In genomic region chr20:35757098-35757705, GRCh38 we compare ENCODE assay signal across 23 cellular contexts. TPM values are rescaled to one million over a fixed set of nuclear protein-coding genes. Genes with fewer than 3 reads are reported as not detected.
DNase-seq lines count a peak whose midpoint lies in the region; ATAC-seq, FAIRE-seq and TF ChIP-seq lines count a peak whose summit lies in the region.
"Had no signal": no experiment of that assay in that cellular context is flagged by ENCODE, and none has a peak within 500 bp of the region (broad histone marks: within the 10 kb centered on the region; RNA-seq: fewer than 3 reads in every experiment).

No MANE protein-coding gene starts in this region.

- CTCF ChIA-PET in activated CD8-positive, alpha-beta T cell treated with anti-CD3 and anti-CD28 coated beads for 36 hours (lab: Charles Lee), result no interaction called here
- CTCF ChIA-PET in activated CD8-positive, alpha-beta T cell treated with anti-CD3 and anti-CD28 coated beads, Interleukin-2, amount 10 ng/mL, durations not matched to agents 7 days and 5 days (lab: Charles Lee), result no interaction called here
- CTCF ChIA-PET in IMR-90 (lab: Yijun Ruan, JAX), result interaction anchor here (0.6 kb wide), 1 partner anchor 11 kb away, joined by 4 read pairs; no protein-coding TSS in a partner anchor
- CTCF ChIA-PET in K562 (lab: Yijun Ruan, JAX; ENCODE audit: low intra/inter-chr PET ratio), result no interaction called here

- no peak overlapping the region for H2BK15ac ChIP-seq in IMR-90 (ENCODE audit: low read depth, low read length)

- BruUV-seq in IMR-90 (replicated peaks; lab: Mats Ljungman, UMichigan) (no TSS peak), K562 (replicated peaks; lab: Mats Ljungman, UMichigan) (no TSS peak)

- no peaks in the 10 kb centered on the region for H3K27me3 Mint-ChIP-seq in activated CD8-positive, alpha-beta T cell treated with anti-CD3 and anti-CD28 coated beads for 36 hours
- peaks cover 6% of the 10 kb centered on the region for H3K27me3 Mint-ChIP-seq in activated CD8-positive, alpha-beta T cell treated with anti-CD3 and anti-CD28 coated beads, Interleukin-2, amount 10 ng/mL, durations not matched to agents 7 days and 5 days (ENCODE audit: low read depth)
- H3K27me3 Mint-ChIP-seq: naive thymus-derived CD8-positive, alpha-beta T cell had no signal

- in situ Hi-C loops in IMR-90 (cut with MboI; ENCODE audit: low sequenced_read_pairs), result loop anchor here (25.0 kb wide), 1 partner anchor 380 kb away; no protein-coding TSS in a partner anchor
- in situ Hi-C loops in K562 (cut with MboI), result no loop called here

- no peak overlapping the region for H3K56ac ChIP-seq in IMR-90 (ENCODE audit: extremely low read depth, insufficient read depth, low read length)

- no peaks in the 10 kb centered on the region for H3K36me3 Mint-ChIP-seq in activated CD8-positive, alpha-beta T cell treated with anti-CD3 and anti-CD28 coated beads for 36 hours (ENCODE audit: low read depth)
- H3K36me3 Mint-ChIP-seq in activated CD8-positive, alpha-beta T cell treated with anti-CD3 and anti-CD28 coated beads, Interleukin-2, amount 10 ng/mL, durations not matched to agents 7 days and 5 days (ENCODE audit: low read depth), result no peaks in the 10 kb centered on the region
- H3K36me3 Mint-ChIP-seq: naive thymus-derived CD8-positive, alpha-beta T cell; WTC11 had no signal

- ATAC-seq in activated CD8-positive, alpha-beta T cell treated with anti-CD3 and anti-CD28 coated beads for 36 hours, result peak; percentile 64
- no peak for ATAC-seq in activated CD8-positive, alpha-beta T cell treated with anti-CD3 and anti-CD28 coated beads, Interleukin-2, amount 10 ng/mL, durations not matched to agents 7 days and 5 days
- ATAC-seq in IMR-90 (ENCODE audit: low read depth) (peak; percentile 30), K562 (peak; percentile 73)
- ATAC-seq: foreskin keratinocyte, WTC11 had no signal

- H3K9me3 ChIP-seq in IMR-90 (ENCODE audit: control insufficient read depth, insufficient read depth, low read length), result no peaks in the 10 kb centered on the region
- H3K9me3 ChIP-seq in K562 (replicated peaks; ENCODE audit: control insufficient read depth, insufficient read depth, low read depth, low read length), result no peaks in the 10 kb centered on the region
- H3K9me3 ChIP-seq in skeletal muscle satellite cell (replicated peaks; ENCODE audit: low read length), result no peaks in the 10 kb centered on the region
- H3K9me3 ChIP-seq: adrenal gland; BLaER1 treated with 17β-estradiol and CSF1 and Interleukin-3, amounts not matched to agents 10 nM and 100 nM; suprapubic skin; vagina had no signal

- no peak overlapping the region for H2BK20ac ChIP-seq in IMR-90 (ENCODE audit: low read depth, low read length)

- no peak overlapping the region for H2BK120ac ChIP-seq in IMR-90 (ENCODE audit: low read depth, low read length)

- TF ChIP-seq POLR2A in IMR-90 (IDR thresholded peaks at IDR 0.05; ENCODE audit: low read depth, low read length), result no peak
- no peak for TF ChIP-seq POLR2A in K562 (conservative IDR thresholded peaks at IDR 0.05)

- no peak overlapping the region for H3K4me3 ChIP-seq in IMR-90 (ENCODE audit: insufficient read depth, low read depth, low read length)
- no peak overlapping the region for H3K4me3 ChIP-seq in K562
- no peak overlapping the region for H3K4me3 ChIP-seq in skeletal muscle satellite cell (ENCODE audit: low read length)
- H3K4me3 ChIP-seq: adrenal gland; BLaER1 treated with 17β-estradiol and CSF1 and Interleukin-3, amounts not matched to agents 10 nM and 100 nM; lung; suprapubic skin; vagina had no signal

- H3K9me3 Mint-ChIP-seq in activated CD8-positive, alpha-beta T cell treated with anti-CD3 and anti-CD28 coated beads for 36 hours, result no peaks in the 10 kb centered on the region
- no peaks in the 10 kb centered on the region for H3K9me3 Mint-ChIP-seq in activated CD8-positive, alpha-beta T cell treated with anti-CD3 and anti-CD28 coated beads, Interleukin-2, amount 10 ng/mL, durations not matched to agents 7 days and 5 days (ENCODE audit: insufficient read depth)
- H3K9me3 Mint-ChIP-seq: naive thymus-derived CD8-positive, alpha-beta T cell; WTC11 had no signal

- H3K18ac ChIP-seq in IMR-90 (ENCODE audit: low read depth, low read length), result no peak overlapping the region

- no peak for TF ChIP-seq EP300 in K562 (IDR thresholded peaks at IDR 0.05; ENCODE audit: low read length)

- H3K27ac ChIP-seq in IMR-90 (ENCODE audit: insufficient read depth, low read length) (no peak overlapping the region), K562 (ENCODE audit: extremely low read depth, low read depth, low read length) (no peak overlapping the region)
- H3K27ac ChIP-seq: adrenal gland; BLaER1 treated with 17β-estradiol and CSF1 and Interleukin-3, amounts not matched to agents 10 nM and 100 nM; foreskin keratinocyte; suprapubic skin; vagina had no signal

- no peak overlapping the region for H2AK5ac ChIP-seq in IMR-90 (ENCODE audit: low read depth, low read length)

- H3K14ac ChIP-seq in IMR-90 (replicated peaks; ENCODE audit: low read depth, low read length), result no peak overlapping the region

- H4K8ac ChIP-seq in IMR-90 (ENCODE audit: low read depth in 2 of 2, low read length in 2 of 2), result no peak overlapping the region

- H3K9ac ChIP-seq in IMR-90 (ENCODE audit: low read depth, low read length), result no peak overlapping the region
- no peak overlapping the region for H3K9ac ChIP-seq in K562 (ENCODE audit: insufficient read depth in 1 of 2, low read depth in 2 of 2, low read length in 2 of 2)
- H3K9ac ChIP-seq in skeletal muscle satellite cell (ENCODE audit: low read depth, low read length), result peak overlapping the region; percentile 15
- H3K9ac ChIP-seq: BLaER1 treated with 17β-estradiol and CSF1 and Interleukin-3, amounts not matched to agents 10 nM and 100 nM had no signal

- H2BK5ac ChIP-seq in IMR-90 (ENCODE audit: low read depth, low read length, poor library complexity, severe bottlenecking), result no peak overlapping the region

- intact Hi-C loops in activated CD8-positive, alpha-beta T cell treated with anti-CD3 and anti-CD28 coated beads for 36 hours (cut with micrococcal nuclease), result no loop called here
- intact Hi-C loops in IMR-90 (cut with micrococcal nuclease), result no loop called here
- intact Hi-C loops in K562 (cut with micrococcal nuclease), result no loop called here

- TF ChIP-seq RAD21 in IMR-90 (IDR thresholded peaks at IDR 0.05; ENCODE audit: low read length) (no peak), K562 (CRISPR knock-in tag; conservative IDR thresholded peaks at IDR 0.05 in 1 of 2, IDR thresholded peaks at IDR 0.05 in 1 of 2) (no peak)

- H3K36me3 ChIP-seq in IMR-90 (ENCODE audit: control insufficient read depth, insufficient read depth, low read length) (no peaks in the 10 kb centered on the region), K562 (ENCODE audit: control insufficient read depth, insufficient read depth, low read length) (no peaks in the 10 kb centered on the region), skeletal muscle satellite cell (ENCODE audit: insufficient read depth, low read length) (no peaks in the 10 kb centered on the region)
- H3K36me3 ChIP-seq: adrenal gland; BLaER1 treated with 17β-estradiol and CSF1 and Interleukin-3, amounts not matched to agents 10 nM and 100 nM; suprapubic skin; vagina had no signal

- no peak overlapping the region for H4K91ac ChIP-seq in IMR-90 (ENCODE audit: insufficient read depth, low read depth, low read length)

- WGBS in IMR-90 (ENCODE audit: extremely low coverage in 2 of 2, insufficient read length in 1 of 2), 2 experiments, result no CpG with 5 or more reads among the region's 4 CpGs
- WGBS in K562 (ENCODE audit: insufficient coverage, low coverage, missing lambda C conversion rate), result 43% methylated on average over 4 of the region's 4 CpGs

- peaks cover 6% of the 10 kb centered on the region for H3K4me1 Mint-ChIP-seq in activated CD8-positive, alpha-beta T cell treated with anti-CD3 and anti-CD28 coated beads for 36 hours (ENCODE audit: low read depth)
- H3K4me1 Mint-ChIP-seq in activated CD8-positive, alpha-beta T cell treated with anti-CD3 and anti-CD28 coated beads, Interleukin-2, amount 10 ng/mL, durations not matched to agents 7 days and 5 days (ENCODE audit: low read depth), result peaks cover 4% of the 10 kb centered on the region
- H3K4me1 Mint-ChIP-seq: WTC11 had no signal

- H3K4ac ChIP-seq in IMR-90 (ENCODE audit: low read depth, low read length), result no peak overlapping the region

- no peak overlapping the region; the same call in 1 of the 2 replicates for H3K4me2 ChIP-seq in IMR-90 (ENCODE audit: low read depth, low read length)
- no peak overlapping the region for H3K4me2 ChIP-seq in K562 (ENCODE audit: insufficient read depth, low read length)
- H3K4me2 ChIP-seq in skeletal muscle satellite cell (ENCODE audit: low read length), result no peak overlapping the region

- H3K4me1 ChIP-seq in IMR-90 (ENCODE audit: control insufficient read depth, insufficient read depth, low read length), result peaks cover 4% of the 10 kb centered on the region
- H3K4me1 ChIP-seq in K562 (replicated peaks in 1 of 2; ENCODE audit: control insufficient read depth in 2 of 2, insufficient read depth in 2 of 2, low read length in 2 of 2), result peaks cover 0 to 4% of the 10 kb centered on the region in 2 experiments; a peak in 2 of 5 replicates
- peaks cover 12% of the 10 kb centered on the region for H3K4me1 ChIP-seq in skeletal muscle satellite cell (ENCODE audit: control insufficient read depth, insufficient read depth, low read length)
- H3K4me1 ChIP-seq: adrenal gland, foreskin keratinocyte, suprapubic skin, vagina had no signal

- H2AK9ac ChIP-seq in IMR-90 (replicated peaks; ENCODE audit: low read depth, low read length, poor library complexity), result no peak overlapping the region

- POLR2A ChIA-PET in activated CD8-positive, alpha-beta T cell treated with anti-CD3 and anti-CD28 coated beads for 36 hours (lab: Charles Lee), result no interaction called here
- POLR2A ChIA-PET in activated CD8-positive, alpha-beta T cell treated with anti-CD3 and anti-CD28 coated beads, Interleukin-2, amount 10 ng/mL, durations not matched to agents 7 days and 5 days (lab: Charles Lee), result interaction anchor here (0.6 kb wide), 1 partner anchor 667 kb away, joined by 3 read pairs; no protein-coding TSS in a partner anchor
- POLR2A ChIA-PET in IMR-90 (lab: Charles Lee; ENCODE audit: unreplicated experiment) (no interaction called here), K562 (lab: Yijun Ruan, JAX) (interaction anchor here (2.6 to 5.4 kb wide), 2 partner anchors 11 to 14 kb away, joined by 10 to 46 read pairs; partner anchors contain the start of gene RBM39)

- H3K4me3 Mint-ChIP-seq in activated CD8-positive, alpha-beta T cell treated with anti-CD3 and anti-CD28 coated beads for 36 hours, result no peak overlapping the region
- no peak overlapping the region for H3K4me3 Mint-ChIP-seq in activated CD8-positive, alpha-beta T cell treated with anti-CD3 and anti-CD28 coated beads, Interleukin-2, amount 10 ng/mL, durations not matched to agents 7 days and 5 days
- H3K4me3 Mint-ChIP-seq: naive thymus-derived CD8-positive, alpha-beta T cell; WTC11 had no signal

- H3K9me1 ChIP-seq in IMR-90 (ENCODE audit: insufficient read depth, low read length), result no peaks in the 10 kb centered on the region; the same call in 1 of the 2 replicates
- no peaks in the 10 kb centered on the region for H3K9me1 ChIP-seq in K562 (ENCODE audit: control insufficient read depth, insufficient read depth, low read length)

- FAIRE-seq in K562 (lab: Jason Lieb, UNC) (no peak), RCC 7860 (lab: Jason Lieb, UNC) (no peak)

- no peak overlapping the region for H3K27ac Mint-ChIP-seq in activated CD8-positive, alpha-beta T cell treated with anti-CD3 and anti-CD28 coated beads for 36 hours
- no peak overlapping the region for H3K27ac Mint-ChIP-seq in activated CD8-positive, alpha-beta T cell treated with anti-CD3 and anti-CD28 coated beads, Interleukin-2, amount 10 ng/mL, durations not matched to agents 7 days and 5 days
- H3K27ac Mint-ChIP-seq: WTC11 had no signal

- H4K5ac ChIP-seq in IMR-90 (ENCODE audit: low read depth, low read length), result no peak overlapping the region

- H4K20me1 ChIP-seq in IMR-90 (ENCODE audit: insufficient read depth, low read length), result no peaks in the 10 kb centered on the region
- H4K20me1 ChIP-seq in K562 (replicated peaks; ENCODE audit: control insufficient read depth, insufficient read depth, low read length), result no peaks in the 10 kb centered on the region
- H4K20me1 ChIP-seq: BLaER1 treated with 17β-estradiol and CSF1 and Interleukin-3, amounts not matched to agents 10 nM and 100 nM had no signal

- H3K27me3 ChIP-seq in IMR-90 (ENCODE audit: control insufficient read depth, insufficient read depth, low read length) (peaks cover 7% of the 10 kb centered on the region), K562 (ENCODE audit: control insufficient read depth in 2 of 2, insufficient read depth in 2 of 2, low read length in 2 of 2) (no peaks in the 10 kb centered on the region), skeletal muscle satellite cell (ENCODE audit: control insufficient read depth, insufficient read depth, low read length) (no peaks in the 10 kb centered on the region)
- H3K27me3 ChIP-seq: adrenal gland; BLaER1 treated with 17β-estradiol and CSF1 and Interleukin-3, amounts not matched to agents 10 nM and 100 nM; suprapubic skin; vagina had no signal

- H2AFZ ChIP-seq in IMR-90 (replicated peaks; ENCODE audit: low read length, poor library complexity) (no peak overlapping the region), K562 (ENCODE audit: low read depth, low read length) (peak overlapping the region; percentile 68)

- dilution Hi-C loops in IMR-90 (cut with HindIII; ENCODE audit: low sequenced_read_pairs, unreplicated experiment), result no loop called here

- no peaks in the 10 kb centered on the region for H3K79me1 ChIP-seq in IMR-90 (ENCODE audit: low read depth in 1 of 2, low read length in 2 of 2)

- H3K23ac ChIP-seq in IMR-90 (ENCODE audit: low read depth, low read length), result no peak overlapping the region

- no peak for DNase-seq in activated CD8-positive, alpha-beta T cell treated with anti-CD3 and anti-CD28 coated beads for 36 hours
- DNase-seq in activated CD8-positive, alpha-beta T cell treated with anti-CD3 and anti-CD28 coated beads, Interleukin-2, amount 10 ng/mL, durations not matched to agents 7 days and 5 days, result no peak
- DNase-seq in IMR-90 (no peak), K562 (ENCODE audit: extremely low read depth in 1 of 4, low spot score in 3 of 4) (peak in 1 of 4 experiments; percentile 18), NK-92 (lab: John Stamatoyannopoulos, UW; ENCODE audit: unreplicated experiment) (no peak), RCC 7860 (ENCODE audit: low spot score) (no peak)
- no peak for DNase-seq in activated naive CD4-positive, alpha-beta T cell treated with Interleukin-2 at 50 U/mL for 16 hours
- DNase-seq: adrenal gland; foreskin keratinocyte; hippocampal formation; islet precursor cell; naive thymus-derived CD8-positive, alpha-beta T cell; NCI-H1694; NCI-H345; Right ventricle myocardium superior; stimulated activated CD4-positive, alpha-beta T cell treated with anti-CD3 and anti-CD28 coated beads, Interleukin-4, amount 100 ng/mL, for 4 hours; T-helper 2 cell had no signal

- TF ChIP-seq CTCF in activated CD8-positive, alpha-beta T cell treated with anti-CD3 and anti-CD28 coated beads for 36 hours (IDR thresholded peaks at IDR 0.05), result no peak
- TF ChIP-seq CTCF in IMR-90 (conservative IDR thresholded peaks at IDR 0.05; ENCODE audit: low read depth, low read length) (no peak), K562 (IDR thresholded peaks at IDR 0.05 in 2 of 3, conservative IDR thresholded peaks at IDR 0.05 in 1 of 3; ENCODE audit: insufficient read depth in 2 of 3, low read depth in 1 of 3, low read length in 3 of 3) (no peak)

- H3K79me2 ChIP-seq in K562 (ENCODE audit: control insufficient read depth, insufficient read depth, low read length), result no peaks in the 10 kb centered on the region

RNA-seq across cellular contexts. Expression of gene PHF20, which starts 14.6 kb away (rescaled TPM):
- total RNA-seq in activated CD8-positive, alpha-beta T cell treated with anti-CD3 and anti-CD28 coated beads for 36 hours, result 10 to 100 TPM; 57.9 to 58.8 TPM
- 10 to 100 TPM; 53.6 to 61.5 TPM for total RNA-seq in activated CD8-positive, alpha-beta T cell treated with anti-CD3 and anti-CD28 coated beads, Interleukin-2, amount 10 ng/mL, durations not matched to agents 7 days and 5 days
- total RNA-seq in IMR-90 (2012; rRNA removed) (22.0 and 30.3 TPM in 2 replicates), K562 (2014; rRNA removed) (54.2 and 60.3 TPM in 2 replicates), K562 (2014; rRNA removed; fragmentation: Illumina TruSeq; extraction: Trizol) (77.2 and 85.9 TPM in 2 replicates), K562 (2015; rRNA removed; fragmentation: Illumina TruSeq; extraction: Trizol) (63.2 and 66.1 TPM in 2 replicates), K562 (2021) (49.9 and 55.1 TPM in 2 replicates)
- polyA plus RNA-seq in IMR-90 (2012; rRNA removed) (22.5 and 23.6 TPM in 2 replicates), K562 (2011; rRNA removed) (35.7 and 49.9 TPM in 2 replicates), K562 (2014; fragmentation: Illumina TruSeq; extraction: Trizol) (70.7 and 75.0 TPM in 2 replicates), K562 (2014; fragmentation: Nextera tagmentation; extraction: Ambion mirVana) (100 to 1,000 TPM; 178 to 196 TPM), K562 (2014; rRNA removed) (83.3 and 86.9 TPM in 2 replicates)
- polyA plus RNA-seq in IMR-90 (2012; cell fraction: cytosol; rRNA removed), result 19.8 and 29.5 TPM in 2 replicates
- polyA plus RNA-seq in IMR-90 (2012; cell fraction: nucleus; rRNA removed; ENCODE audit: low replicate concordance), result 13.4 and 14.4 TPM in 2 replicates
- 82.3 and 150 TPM in 2 replicates for total RNA-seq in K562 (2011; cell fraction: chromatin; rRNA removed; ENCODE audit: low replicate concordance)
- 62.7 and 66.5 TPM in 2 replicates for total RNA-seq in K562 (2011; cell fraction: nucleolus; rRNA removed)
- 101 and 125 TPM in 2 replicates for total RNA-seq in K562 (2011; cell fraction: nucleoplasm; rRNA removed)
- 31.1 and 34.8 TPM in 2 replicates for polyA plus RNA-seq in K562 (2011; cell fraction: cytosol; rRNA removed)
- 30.2 and 32.2 TPM in 2 replicates for polyA plus RNA-seq in K562 (2011; cell fraction: nucleus; rRNA removed)
- 43.2 and 96.3 TPM in 2 replicates for polyA plus RNA-seq in K562 (2012)
- polyA minus RNA-seq in K562 (2011; rRNA and poly(A)+ RNA removed), result 59.5 and 68.3 TPM in 2 replicates
- polyA minus RNA-seq in K562 (2011; cell fraction: cytosol; rRNA and poly(A)+ RNA removed), result 24.5 and 25.3 TPM in 2 replicates
- polyA minus RNA-seq in K562 (2011; cell fraction: nucleus; rRNA and poly(A)+ RNA removed), result 17.8 and 39.2 TPM in 2 replicates
- total RNA-seq in skeletal muscle satellite cell (2012; rRNA removed), result 22.3 and 28.9 TPM in 2 replicates

RNA-seq across cellular contexts. Expression of gene RBM39, which starts 15.1 kb away (rescaled TPM):
- 100 to 1,000 TPM; 317 to 321 TPM for total RNA-seq in activated CD8-positive, alpha-beta T cell treated with anti-CD3 and anti-CD28 coated beads for 36 hours
- 100 to 1,000 TPM; 333 to 358 TPM for total RNA-seq in activated CD8-positive, alpha-beta T cell treated with anti-CD3 and anti-CD28 coated beads, Interleukin-2, amount 10 ng/mL, durations not matched to agents 7 days and 5 days
- 166 and 280 TPM in 2 replicates for total RNA-seq in IMR-90 (2012; rRNA removed)
- polyA plus RNA-seq in IMR-90 (2012; rRNA removed), result 74.3 and 106 TPM in 2 replicates
- 15.4 and 18.4 TPM in 2 replicates for polyA plus RNA-seq in IMR-90 (2012; cell fraction: cytosol; rRNA removed)
- polyA plus RNA-seq in IMR-90 (2012; cell fraction: nucleus; rRNA removed; ENCODE audit: low replicate concordance), result 124 and 726 TPM in 2 replicates
- total RNA-seq in K562 (2011; cell fraction: chromatin; rRNA removed; ENCODE audit: low replicate concordance), result 377 and 1,084 TPM in 2 replicates
- total RNA-seq in K562 (2011; cell fraction: nucleolus; rRNA removed), result 154 and 218 TPM in 2 replicates
- 345 and 673 TPM in 2 replicates for total RNA-seq in K562 (2011; cell fraction: nucleoplasm; rRNA removed)
- total RNA-seq in K562 (2014; rRNA removed), result 241 and 314 TPM in 2 replicates
- 305 and 330 TPM in 2 replicates for total RNA-seq in K562 (2014; rRNA removed; fragmentation: Illumina TruSeq; extraction: Trizol)
- total RNA-seq in K562 (2015; rRNA removed; fragmentation: Illumina TruSeq; extraction: Trizol), result 297 and 319 TPM in 2 replicates
- 241 and 250 TPM in 2 replicates for total RNA-seq in K562 (2021)
- polyA plus RNA-seq in K562 (2011; rRNA removed), result 187 and 191 TPM in 2 replicates
- polyA plus RNA-seq in K562 (2011; cell fraction: cytosol; rRNA removed), result 33.0 and 80.4 TPM in 2 replicates
- polyA plus RNA-seq in K562 (2011; cell fraction: nucleus; rRNA removed), result 662 and 820 TPM in 2 replicates
- 185 and 194 TPM in 2 replicates for polyA plus RNA-seq in K562 (2012)
- polyA plus RNA-seq in K562 (2014; fragmentation: Illumina TruSeq; extraction: Trizol), result 213 and 218 TPM in 2 replicates
- 100 to 1,000 TPM; 143 to 198 TPM for polyA plus RNA-seq in K562 (2014; fragmentation: Nextera tagmentation; extraction: Ambion mirVana)
- 212 and 228 TPM in 2 replicates for polyA plus RNA-seq in K562 (2014; rRNA removed)
- polyA minus RNA-seq in K562 (2011; rRNA and poly(A)+ RNA removed), result 178 and 203 TPM in 2 replicates
- 67.8 and 77.2 TPM in 2 replicates for polyA minus RNA-seq in K562 (2011; cell fraction: cytosol; rRNA and poly(A)+ RNA removed)
- polyA minus RNA-seq in K562 (2011; cell fraction: nucleus; rRNA and poly(A)+ RNA removed), result 241 and 336 TPM in 2 replicates
- 181 and 214 TPM in 2 replicates for total RNA-seq in skeletal muscle satellite cell (2012; rRNA removed)

RNA-seq across cellular contexts. Expression of gene ROMO1, which starts 58.0 kb away (rescaled TPM):
- 100 to 1,000 TPM; 146 to 148 TPM for total RNA-seq in activated CD8-positive, alpha-beta T cell treated with anti-CD3 and anti-CD28 coated beads for 36 hours
- total RNA-seq in activated CD8-positive, alpha-beta T cell treated with anti-CD3 and anti-CD28 coated beads, Interleukin-2, amount 10 ng/mL, durations not matched to agents 7 days and 5 days, result 100 to 1,000 TPM; 134 to 143 TPM
- 223 and 397 TPM in 2 replicates for total RNA-seq in IMR-90 (2012; rRNA removed)
- polyA plus RNA-seq in IMR-90 (2012; rRNA removed), result 555 and 601 TPM in 2 replicates
- 1,487 and 2,019 TPM in 2 replicates for polyA plus RNA-seq in IMR-90 (2012; cell fraction: cytosol; rRNA removed)
- 350 and 360 TPM in 2 replicates for polyA plus RNA-seq in IMR-90 (2012; cell fraction: nucleus; rRNA removed; ENCODE audit: low replicate concordance)
- total RNA-seq in K562 (2011; cell fraction: chromatin; rRNA removed; ENCODE audit: low replicate concordance), result 8.1 and 30.8 TPM in 2 replicates
- total RNA-seq in K562 (2011; cell fraction: nucleolus; rRNA removed), result 77.2 and 84.6 TPM in 2 replicates
- total RNA-seq in K562 (2011; cell fraction: nucleoplasm; rRNA removed), result 53.4 and 57.0 TPM in 2 replicates
- total RNA-seq in K562 (2014; rRNA removed), result 422 and 571 TPM in 2 replicates
- total RNA-seq in K562 (2014; rRNA removed; fragmentation: Illumina TruSeq; extraction: Trizol), result 46.5 and 50.1 TPM in 2 replicates
- total RNA-seq in K562 (2015; rRNA removed; fragmentation: Illumina TruSeq; extraction: Trizol), result 137 and 139 TPM in 2 replicates
- 217 and 226 TPM in 2 replicates for total RNA-seq in K562 (2021)
- polyA plus RNA-seq in K562 (2011; rRNA removed), result 179 and 193 TPM in 2 replicates
- 657 and 854 TPM in 2 replicates for polyA plus RNA-seq in K562 (2011; cell fraction: cytosol; rRNA removed)
- polyA plus RNA-seq in K562 (2011; cell fraction: nucleus; rRNA removed), result 234 and 309 TPM in 2 replicates
- polyA plus RNA-seq in K562 (2012), result 288 and 480 TPM in 2 replicates
- polyA plus RNA-seq in K562 (2014; fragmentation: Illumina TruSeq; extraction: Trizol), result 31.8 and 117 TPM in 2 replicates
- polyA plus RNA-seq in K562 (2014; fragmentation: Nextera tagmentation; extraction: Ambion mirVana), result 100 to 1,000 TPM; 635 to 741 TPM
- polyA plus RNA-seq in K562 (2014; rRNA removed), result 433 and 559 TPM in 2 replicates
- 18.5 and 28.9 TPM in 2 replicates for polyA minus RNA-seq in K562 (2011; rRNA and poly(A)+ RNA removed)
- 43.7 and 68.4 TPM in 2 replicates for polyA minus RNA-seq in K562 (2011; cell fraction: cytosol; rRNA and poly(A)+ RNA removed)
- 21.0 and 24.8 TPM in 2 replicates for polyA minus RNA-seq in K562 (2011; cell fraction: nucleus; rRNA and poly(A)+ RNA removed)
- total RNA-seq in skeletal muscle satellite cell (2012; rRNA removed), result 171 and 228 TPM in 2 replicates

RNA-seq across cellular contexts. Expression of gene NFS1, which starts 58.0 kb away (rescaled TPM):
- total RNA-seq in activated CD8-positive, alpha-beta T cell treated with anti-CD3 and anti-CD28 coated beads for 36 hours, result 10 to 100 TPM; 39.7 to 40.8 TPM
- total RNA-seq in activated CD8-positive, alpha-beta T cell treated with anti-CD3 and anti-CD28 coated beads, Interleukin-2, amount 10 ng/mL, durations not matched to agents 7 days and 5 days, result 10 to 100 TPM; 32.7 to 34.7 TPM
- total RNA-seq in IMR-90 (2012; rRNA removed) (11.4 and 16.5 TPM in 2 replicates), K562 (2014; rRNA removed) (45.0 and 59.4 TPM in 2 replicates), K562 (2014; rRNA removed; fragmentation: Illumina TruSeq; extraction: Trizol) (41.0 and 41.8 TPM in 2 replicates), K562 (2015; rRNA removed; fragmentation: Illumina TruSeq; extraction: Trizol) (34.1 and 34.7 TPM in 2 replicates), K562 (2021) (47.1 and 52.5 TPM in 2 replicates)
- polyA plus RNA-seq in IMR-90 (2012; rRNA removed) (31.4 and 35.6 TPM in 2 replicates), K562 (2011; rRNA removed) (72.2 and 76.3 TPM in 2 replicates), K562 (2014; fragmentation: Illumina TruSeq; extraction: Trizol) (48.0 and 51.9 TPM in 2 replicates), K562 (2014; fragmentation: Nextera tagmentation; extraction: Ambion mirVana) (10 to 100 TPM; 11.5 to 13.9 TPM), K562 (2014; rRNA removed) (84.8 and 94.6 TPM in 2 replicates)
- 29.4 and 47.8 TPM in 2 replicates for polyA plus RNA-seq in IMR-90 (2012; cell fraction: cytosol; rRNA removed)
- polyA plus RNA-seq in IMR-90 (2012; cell fraction: nucleus; rRNA removed; ENCODE audit: low replicate concordance), result 35.0 and 47.5 TPM in 2 replicates
- 52.4 and 75.5 TPM in 2 replicates for total RNA-seq in K562 (2011; cell fraction: chromatin; rRNA removed; ENCODE audit: low replicate concordance)
- 59.4 and 63.0 TPM in 2 replicates for total RNA-seq in K562 (2011; cell fraction: nucleolus; rRNA removed)
- 55.7 and 62.0 TPM in 2 replicates for total RNA-seq in K562 (2011; cell fraction: nucleoplasm; rRNA removed)
- 84.5 and 124 TPM in 2 replicates for polyA plus RNA-seq in K562 (2011; cell fraction: cytosol; rRNA removed)
- polyA plus RNA-seq in K562 (2011; cell fraction: nucleus; rRNA removed), result 63.6 and 64.2 TPM in 2 replicates
- 27.4 and 33.4 TPM in 2 replicates for polyA plus RNA-seq in K562 (2012)
- 45.8 and 53.4 TPM in 2 replicates for polyA minus RNA-seq in K562 (2011; rRNA and poly(A)+ RNA removed)
- polyA minus RNA-seq in K562 (2011; cell fraction: cytosol; rRNA and poly(A)+ RNA removed), result 19.5 and 21.2 TPM in 2 replicates
- 21.2 and 21.4 TPM in 2 replicates for polyA minus RNA-seq in K562 (2011; cell fraction: nucleus; rRNA and poly(A)+ RNA removed)
- total RNA-seq in skeletal muscle satellite cell (2012; rRNA removed), result 20.5 and 32.2 TPM in 2 replicates

Comparison
In these comparisons a context has a peak if more than half of its experiments do, and no peak if none do; other contexts are left out.
1. POLR2A ChIA-PET loops: an anchor here in activated CD8-positive, alpha-beta T cell treated with anti-CD3 and anti-CD28 coated beads, Interleukin-2, amount 10 ng/mL, durations not matched to agents 7 days and 5 days (0.6 kb wide) and K562 (2.6 to 5.4 kb wide); none called in activated CD8-positive, alpha-beta T cell treated with anti-CD3 and anti-CD28 coated beads for 36 hours and IMR-90.